1 cellular context compared by ENCODE assay signal in genomic region chr1:235617140-235617539, GRCh38.
TF ChIP-seq lines count a peak whose summit lies in the region.

No MANE protein-coding gene starts in this region.

TF ChIP-seq in IMR-90, 13 proteins besides CTCF, POLR2A, EP300 and RAD21:
- TF ChIP-seq MXI1 (IDR thresholded peaks at IDR 0.05; ENCODE audit: borderline replicate concordance, low read depth, low read length) (no peak), SMC3 (IDR thresholded peaks at IDR 0.05; ENCODE audit: low read depth, low read length) (no peak), MAZ (IDR thresholded peaks at IDR 0.05; ENCODE audit: borderline replicate concordance, low read depth, low read length) (no peak), NFE2L2 (IDR thresholded peaks at IDR 0.05; ENCODE audit: low read depth, low read length) (no peak), USF2 (IDR thresholded peaks at IDR 0.05; ENCODE audit: low read depth, low read length) (no peak), CHD1 (IDR thresholded peaks at IDR 0.05; ENCODE audit: low read depth, low read length) (no peak), CEBPB (IDR thresholded peaks at IDR 0.05; ENCODE audit: low read depth, low read length) (no peak), FOS (IDR thresholded peaks at IDR 0.05; ENCODE audit: low read depth, low read length) (no peak), MAFK (IDR thresholded peaks at IDR 0.05; ENCODE audit: low read depth, low read length) (no peak), RFX5 (IDR thresholded peaks at IDR 0.05; ENCODE audit: low read depth, low read length) (no peak), ELK1 (IDR thresholded peaks at IDR 0.05; ENCODE audit: borderline replicate concordance, low read depth, low read length) (no peak), BHLHE40 (IDR thresholded peaks at IDR 0.05; ENCODE audit: low read depth, low read length) (no peak), RCOR1 (IDR thresholded peaks at IDR 0.05; ENCODE audit: insufficient replicate concordance, low read length) (no peak)
